In the genomic region with DNA sequence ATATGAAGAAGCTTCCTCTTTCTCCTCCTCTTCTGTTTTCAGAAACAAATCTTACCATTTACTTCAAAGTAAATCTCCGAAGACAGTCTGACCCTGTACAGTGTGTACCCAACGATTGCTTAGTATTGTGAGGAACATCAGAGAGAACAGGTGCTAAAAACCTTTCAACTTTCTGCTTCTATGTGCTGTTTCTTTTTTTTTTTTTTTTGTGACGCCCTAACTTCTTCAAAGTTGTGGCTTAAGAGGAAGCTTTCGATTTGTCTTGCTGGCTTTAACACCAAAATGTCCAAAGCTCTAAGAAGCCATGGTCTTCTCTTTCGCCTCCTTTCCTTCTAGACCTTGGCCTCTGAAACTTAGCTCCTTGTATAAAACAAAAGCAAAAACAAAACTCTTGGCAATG, we compare ENCODE assay signal across 14 cellular contexts. TPM values are rescaled to one million over a fixed set of nuclear protein-coding genes. Genes with fewer than 3 reads are reported as not detected.
DNase-seq lines count a peak whose midpoint lies in the region; ATAC-seq and TF ChIP-seq lines count a peak whose summit lies in the region.
"Had no signal": no experiment of that assay in that cellular context is flagged by ENCODE, and none has a peak within 500 bp of the region (broad histone marks: within the 10 kb centered on the region; RNA-seq: fewer than 3 reads in every experiment).

No MANE protein-coding gene starts in this region.

- H3K4me1 ChIP-seq in mononuclear cell (ENCODE audit: insufficient read depth, low read length) (peaks cover 38% of the 10 kb centered on the region), PC-3 (ENCODE audit: insufficient read depth, low read length) (no peaks in the 10 kb centered on the region)

- H3K9me3 ChIP-seq in mononuclear cell (ENCODE audit: low read depth, low read length) (no peaks in the 10 kb centered on the region), PC-3 (ENCODE audit: low read length) (no peaks in the 10 kb centered on the region)

- no peaks in the 10 kb centered on the region for H3K36me3 Mint-ChIP-seq in IgD-negative memory B cell
- H3K36me3 Mint-ChIP-seq in activated CD8-positive, alpha-beta T cell treated with anti-CD3 and anti-CD28 coated beads for 36 hours (ENCODE audit: low read depth) = peaks cover 34% of the 10 kb centered on the region

- H4K20me1 ChIP-seq in PC-3 (ENCODE audit: low read length) = no peaks in the 10 kb centered on the region

- H3K4me3 Mint-ChIP-seq in IgD-negative memory B cell = peak overlapping the region; percentile 78 to 93 (median 85)
- H3K4me3 Mint-ChIP-seq in activated CD8-positive, alpha-beta T cell treated with anti-CD3 and anti-CD28 coated beads for 36 hours = peak overlapping the region; percentile 89

- H3F3A ChIP-seq in PC-3 (ENCODE audit: low read length, unreplicated experiment) = no peaks in the 10 kb centered on the region

- H3K9me3 Mint-ChIP-seq in IgD-negative memory B cell = peaks cover 0 to 2% (median 0%) of the 10 kb centered on the region in 3 donors
- peaks cover 2% of the 10 kb centered on the region for H3K9me3 Mint-ChIP-seq in activated CD8-positive, alpha-beta T cell treated with anti-CD3 and anti-CD28 coated beads for 36 hours

- H3K36me3 ChIP-seq in PC-3 (ENCODE audit: low read depth, low read length) = no peaks in the 10 kb centered on the region

- BruUV-seq in PC-3 (replicated peaks; lab: Mats Ljungman, UMichigan) = no TSS peak

- H3K4me1 Mint-ChIP-seq in IgD-negative memory B cell = peaks cover 25 to 55% (median 38%) of the 10 kb centered on the region in 3 donors
- peaks cover 58% of the 10 kb centered on the region for H3K4me1 Mint-ChIP-seq in activated CD8-positive, alpha-beta T cell treated with anti-CD3 and anti-CD28 coated beads for 36 hours (ENCODE audit: low read depth)

- peak overlapping the region; percentile 63 for H3K4me3 ChIP-seq in mononuclear cell (ENCODE audit: low read length)
- H3K4me3 ChIP-seq in PC-3 (ENCODE audit: low read length) = no peak overlapping the region

- POLR2A ChIA-PET in activated CD8-positive, alpha-beta T cell treated with anti-CD3 and anti-CD28 coated beads for 36 hours (lab: Charles Lee) = interaction anchor here (0.7 to 6.1 kb wide), 21 partner anchors 8 to 544 kb away, joined by 3 to 39 read pairs (median 7); partner anchors contain the start of gene AKNA
- POLR2A ChIA-PET in PC-3 (lab: Charles Lee; ENCODE audit: unreplicated experiment) = no interaction called here

- H3K27me3 Mint-ChIP-seq in IgD-negative memory B cell = peaks cover 32% of the 10 kb centered on the region
- H3K27me3 Mint-ChIP-seq in activated CD8-positive, alpha-beta T cell treated with anti-CD3 and anti-CD28 coated beads for 36 hours = no peaks in the 10 kb centered on the region

- H3K4me2 ChIP-seq in PC-3 (ENCODE audit: low read length) = no peak overlapping the region

- H3K9me2 ChIP-seq in PC-3 (replicated peaks; ENCODE audit: low read length) = no peaks in the 10 kb centered on the region

- no peak for TF ChIP-seq CTCF in activated CD8-positive, alpha-beta T cell treated with anti-CD3 and anti-CD28 coated beads for 36 hours (IDR thresholded peaks at IDR 0.05)
- no peak for TF ChIP-seq CTCF in PC-3 (conservative IDR thresholded peaks at IDR 0.05; ENCODE audit: low read depth, low read length)

- no peak overlapping the region for H2AFZ ChIP-seq in PC-3 (ENCODE audit: low read length)

- peak; percentile 10 to 32 for DNase-seq in AML-193 (lab: John Stamatoyannopoulos, UW)
- no peak for DNase-seq in activated CD8-positive, alpha-beta T cell treated with anti-CD3 and anti-CD28 coated beads for 36 hours
- DNase-seq in inferior parietal cortex (ENCODE audit: extremely low spot score) = no peak
- no peak for DNase-seq in OCI-M2 (lab: John Stamatoyannopoulos, UW; ENCODE audit: unreplicated experiment)
- no peak for DNase-seq in PC-3
- no peak for DNase-seq in NCI-H2029 treated with DMSO at 0.1 percent for 48 hours (lab: John Stamatoyannopoulos, UW)
- DNase-seq: COR-L47, hippocampal formation, NCI-H2171 treated with DMSO at 0.1 percent for 48 hours had no signal

- no peaks in the 10 kb centered on the region for H3K79me2 ChIP-seq in PC-3 (ENCODE audit: low read length)

- no peak overlapping the region for H3K9ac ChIP-seq in PC-3 (ENCODE audit: low read length)

- no peaks in the 10 kb centered on the region for H3K27me3 ChIP-seq in mononuclear cell (ENCODE audit: insufficient read depth, low read length)
- no peaks in the 10 kb centered on the region for H3K27me3 ChIP-seq in PC-3 (ENCODE audit: low read length)

- H3K27ac Mint-ChIP-seq in IgD-negative memory B cell = peak overlapping the region; percentile 82 to 88 (median 83)
- H3K27ac Mint-ChIP-seq in activated CD8-positive, alpha-beta T cell treated with anti-CD3 and anti-CD28 coated beads for 36 hours = peak overlapping the region; percentile 98

- no peak overlapping the region for H3K27ac ChIP-seq in PC-3 (ENCODE audit: low read length)

- intact Hi-C loops in activated CD8-positive, alpha-beta T cell treated with anti-CD3 and anti-CD28 coated beads for 36 hours (cut with micrococcal nuclease) = loop anchor here (5.0 kb wide), 1 partner anchor 83 kb away; no protein-coding TSS in a partner anchor
- intact Hi-C loops in PC-3 (cut with micrococcal nuclease) = no loop called here

- peak; percentile 12 for ATAC-seq in activated CD8-positive, alpha-beta T cell treated with anti-CD3 and anti-CD28 coated beads for 36 hours
- ATAC-seq in PC-3 = no peak

- CTCF ChIA-PET in activated CD8-positive, alpha-beta T cell treated with anti-CD3 and anti-CD28 coated beads for 36 hours (lab: Charles Lee) = interaction anchor here (0.9 to 4.1 kb wide), 18 partner anchors 9 to 337 kb away, joined by 3 to 29 read pairs (median 6); partner anchors contain the start of gene TEX48
- CTCF ChIA-PET in PC-3 (lab: Charles Lee) = no interaction called here

RNA-seq across cellular contexts. Expression of gene TNFSF8, which starts 1.2 kb away (rescaled TPM):
- 3.5 TPM for polyA plus RNA-seq in IgD-negative memory B cell
- total RNA-seq in activated CD8-positive, alpha-beta T cell treated with anti-CD3 and anti-CD28 coated beads for 36 hours = 10 to 100 TPM; 21.7 to 23.9 TPM
- 83.1 TPM for total RNA-seq in mononuclear cell
- not detected in 2 replicates for total RNA-seq in PC-3 (2014; rRNA removed)
- total RNA-seq: dermis microvascular lymphatic vessel endothelial cell, HT-29, myocyte had no signal

Comparison
In these comparisons a context has a peak if more than half of its experiments do, and no peak if none do; other contexts are left out.
1. DNase-seq: peak in AML-193 (2 of 2); none in activated CD8-positive, alpha-beta T cell treated with anti-CD3 and anti-CD28 coated beads for 36 hours (single experiment), inferior parietal cortex (single experiment), OCI-M2 (single experiment), PC-3 (single experiment) and NCI-H2029 treated with DMSO at 0.1 percent for 48 hours (single experiment).
2. RNA of gene TNFSF8, which starts 1.2 kb away (total RNA-seq): 83.1 TPM in mononuclear cell (single experiment) and 21.7 to 23.9 TPM in activated CD8-positive, alpha-beta T cell treated with anti-CD3 and anti-CD28 coated beads for 36 hours; not detected in PC-3; every median in the first group is over 10 times any median in the second.